In genomic region chr20:43681468-43681942, GRCh38 we compare ENCODE assay signal across 8 cellular contexts. TPM values are rescaled to one million over a fixed set of nuclear protein-coding genes. Genes with fewer than 3 reads are reported as not detected.
DNase-seq lines count a peak whose midpoint lies in the region; ATAC-seq and TF ChIP-seq lines count a peak whose summit lies in the region.

No MANE protein-coding gene starts in this region.

- no peaks in the 10 kb centered on the region for H3K4me1 ChIP-seq in esophagus muscularis mucosa
- H3K4me1 ChIP-seq in esophagus squamous epithelium, result no peaks in the 10 kb centered on the region

- TF ChIP-seq POLR2A in esophagus muscularis mucosa (IDR thresholded peaks at IDR 0.05; ENCODE audit: low read depth) (no peak), esophagus squamous epithelium (IDR thresholded peaks at IDR 0.05) (no peak)

- ATAC-seq in GM19463 (IDR thresholded peaks at IDR 0.05; ENCODE audit: unreplicated experiment) (peak; percentile 21), HG03460 (IDR thresholded peaks at IDR 0.05; ENCODE audit: unreplicated experiment) (peak; percentile 25), WTC11 (no peak)

- in situ Hi-C loops in ACHN (cut with HindIII; ENCODE audit: low pct_ligation_motif_present, low pct_unique_long_range_greater_than_20kb, low sequenced_read_pairs), result no loop called here

- peaks cover 39% of the 10 kb centered on the region for H3K36me3 Mint-ChIP-seq in WTC11

- TF ChIP-seq CTCF in WTC11 (IDR thresholded peaks at IDR 0.05), result no peak
- TF ChIP-seq CTCF in esophagus muscularis mucosa (IDR thresholded peaks at IDR 0.05), result no peak
- no peak for TF ChIP-seq CTCF in esophagus squamous epithelium (IDR thresholded peaks at IDR 0.05)

- H3K36me3 ChIP-seq in esophagus muscularis mucosa, result no peaks in the 10 kb centered on the region
- no peaks in the 10 kb centered on the region for H3K36me3 ChIP-seq in esophagus squamous epithelium

- H3K4me3 Mint-ChIP-seq in WTC11, result no peak overlapping the region

- peak overlapping the region; percentile 5; the same call in 1 of the 2 replicates for H3K27ac Mint-ChIP-seq in WTC11

- no peaks in the 10 kb centered on the region for H3K27me3 Mint-ChIP-seq in WTC11 (ENCODE audit: low read depth)

- POLR2A ChIA-PET in WTC11 (lab: Charles Lee), result no interaction called here

- H3K27me3 ChIP-seq in esophagus muscularis mucosa, result no peaks in the 10 kb centered on the region
- no peaks in the 10 kb centered on the region for H3K27me3 ChIP-seq in esophagus squamous epithelium

- H3K9me3 Mint-ChIP-seq in WTC11, result no peaks in the 10 kb centered on the region

- no peaks in the 10 kb centered on the region for H3K9me3 ChIP-seq in esophagus muscularis mucosa
- no peaks in the 10 kb centered on the region for H3K9me3 ChIP-seq in esophagus squamous epithelium

- H3K27ac ChIP-seq in esophagus muscularis mucosa (replicated peaks in 1 of 4), result no peak overlapping the region
- peak overlapping the region in 1 of 4 donors; percentile 8 for H3K27ac ChIP-seq in esophagus squamous epithelium

- peaks cover 7% of the 10 kb centered on the region for H3K4me1 Mint-ChIP-seq in WTC11

- intact Hi-C loops in esophagus muscularis mucosa (cut with DNase I), result no loop called here
- intact Hi-C loops in esophagus squamous epithelium (cut with DNase I), result no loop called here

- peak; percentile 32 for DNase-seq in EH (ENCODE audit: low read depth)
- DNase-seq in WTC11 (ENCODE audit: low spot score), result no peak
- DNase-seq in esophagus muscularis mucosa (ENCODE audit: extremely low spot score), result no peak
- DNase-seq in ACHN, result no peak
- DNase-seq in esophagus squamous epithelium (lab: John Stamatoyannopoulos, UW), result no peak
- DNase-seq in ecto neural progenitor cell (ENCODE audit: low spot score), result no peak

- 66% methylated on average over 6 of the region's 8 CpGs for WGBS in esophagus muscularis mucosa
- 82 to 85% methylated on average over 3 to 6 of the region's 8 CpGs for WGBS in esophagus squamous epithelium, 2 donors

- no peak for TF ChIP-seq EP300 in esophagus muscularis mucosa (IDR thresholded peaks at IDR 0.05)

- CTCF ChIA-PET in WTC11 (lab: Charles Lee), result interaction anchor here (0.8 kb wide), 1 partner anchor 233 kb away, joined by 4 read pairs; no protein-coding TSS in a partner anchor

- no peak overlapping the region for H3K4me3 ChIP-seq in esophagus muscularis mucosa
- no peak overlapping the region for H3K4me3 ChIP-seq in esophagus squamous epithelium

TF ChIP-seq in WTC11, 78 proteins besides CTCF, POLR2A, EP300 and RAD21:
- TF ChIP-seq JUN (CRISPR knock-in tag; IDR thresholded peaks at IDR 0.05) (no peak), ZNF317 (CRISPR knock-in tag; IDR thresholded peaks at IDR 0.05; ENCODE audit: borderline replicate concordance, low read depth) (no peak), ZNF138 (CRISPR knock-in tag; conservative IDR thresholded peaks at IDR 0.05) (no peak), KAT7 (CRISPR knock-in tag; IDR thresholded peaks at IDR 0.05; ENCODE audit: borderline replicate concordance) (no peak), ZNF425 (CRISPR knock-in tag; conservative IDR thresholded peaks at IDR 0.05) (no peak)
TF ChIP-seq in WTC11: peak in this region for 0.

RNA-seq across cellular contexts. Expression of gene MYBL2, which starts 14.6 kb away (rescaled TPM):
- total RNA-seq in WTC11 (2021) (133 to 166 TPM (median 133 TPM) in 3 replicates), esophagus muscularis mucosa (under 1 TPM in 3 of 4 donors, not detected in 1; 0.11 to 0.33 (median 0.19) TPM), esophagus squamous epithelium (10 to 100 TPM in 2 of 4 donors, 1 to 10 TPM in 2; 3.1 to 19.9 (median 11.9) TPM)

RNA-seq across cellular contexts. Expression of gene GTSF1L, which starts 45.3 kb away (rescaled TPM):
- total RNA-seq in WTC11 (2021) (not detected in 3 replicates), esophagus muscularis mucosa (not detected), esophagus squamous epithelium (not detected)
